In genomic region chr14:50232276-50232642, GRCh38 we compare ENCODE assay signal across 8 cellular contexts. TPM values are rescaled to one million over a fixed set of nuclear protein-coding genes. Genes with fewer than 3 reads are reported as not detected.
DNase-seq lines count a peak whose midpoint lies in the region; ATAC-seq and TF ChIP-seq lines count a peak whose summit lies in the region.

No MANE protein-coding gene starts in this region.

- CTCF ChIA-PET in Calu3 (lab: Charles Lee) = no interaction called here

- H3K4me3 ChIP-seq in Peyer's patch (peak overlapping the region; percentile 78 to 95 (median 88)), esophagus (ENCODE audit: low read depth in 1 of 2, low read length in 2 of 2) (peak overlapping the region; percentile 91 to 97), osteoblast (ENCODE audit: insufficient read depth, low read length) (peak overlapping the region; percentile 89)

- no peak for TF ChIP-seq CTCF in Calu3 (IDR thresholded peaks at IDR 0.05; ENCODE audit: unreplicated experiment)
- no peak for TF ChIP-seq CTCF in Peyer's patch (IDR thresholded peaks at IDR 0.05)
- TF ChIP-seq CTCF in osteoblast (IDR thresholded peaks at IDR 0.05; ENCODE audit: extremely low read depth, low read depth, low read length) = no peak
- TF ChIP-seq CTCF in GM10266 (IDR thresholded peaks at IDR 0.05; ENCODE audit: control insufficient read depth, insufficient read depth, low read depth, missing control alignments) = no peak

- no TSS peak for BruUV-seq in Calu3 (replicated peaks; lab: Mats Ljungman, UMichigan)

- peaks cover 0 to 21% (median 0%) of the 10 kb centered on the region in 4 donors for H3K4me1 ChIP-seq in Peyer's patch
- no peaks in the 10 kb centered on the region for H3K4me1 ChIP-seq in esophagus (ENCODE audit: control insufficient read depth in 2 of 2, insufficient read depth in 2 of 2, low read length in 1 of 2)
- peaks cover 18% of the 10 kb centered on the region for H3K4me1 ChIP-seq in osteoblast (ENCODE audit: insufficient read depth, low read length)

- H3K36me3 Mint-ChIP-seq in Calu3 (ENCODE audit: insufficient read depth, unreplicated experiment) = peaks cover 18% of the 10 kb centered on the region

- peak overlapping the region; percentile 36 for H3K27ac Mint-ChIP-seq in Calu3 (ENCODE audit: unreplicated experiment)

- TF ChIP-seq POLR2A in Peyer's patch (IDR thresholded peaks at IDR 0.05) = no peak

- peak overlapping the region; percentile 98 for H2AFZ ChIP-seq in osteoblast (ENCODE audit: low read length)

- no peak for ATAC-seq in activated CD4-positive, CD25-positive, alpha-beta regulatory T cell treated with anti-CD3 and anti-CD28 coated beads, Interleukin-2, amount 50 U/mL, for 24 hours

- H3K27me3 ChIP-seq in Peyer's patch (no peaks in the 10 kb centered on the region), esophagus (ENCODE audit: control insufficient read depth in 1 of 2, insufficient read depth in 2 of 2, low read length in 2 of 2) (no peaks in the 10 kb centered on the region), osteoblast (ENCODE audit: insufficient read depth, low read length) (no peaks in the 10 kb centered on the region)

- H3K4me2 ChIP-seq in osteoblast (ENCODE audit: insufficient read depth, low read length) = peak overlapping the region; percentile 90

- peaks cover 27% of the 10 kb centered on the region for H4K20me1 ChIP-seq in osteoblast (ENCODE audit: insufficient read depth, low read length)

- H3K27ac ChIP-seq in Peyer's patch (peak overlapping the region; percentile 97 to 100 (median 98)), esophagus (ENCODE audit: low read depth in 2 of 2, low read length in 1 of 2) (peak overlapping the region; percentile 98 to 100), osteoblast (ENCODE audit: low read depth, low read length) (peak overlapping the region; percentile 84)

- WGBS in esophagus, 2 donors = 43 to 48% methylated on average over 13 of the region's 13 CpGs

- intact Hi-C loops in Calu3 (cut with micrococcal nuclease; ENCODE audit: unreplicated experiment) = no loop called here

- peaks cover 36% of the 10 kb centered on the region for H3K79me2 ChIP-seq in osteoblast (ENCODE audit: insufficient read depth, low read length)

- no peaks in the 10 kb centered on the region for H3K27me3 Mint-ChIP-seq in Calu3 (ENCODE audit: unreplicated experiment)

- H3K36me3 ChIP-seq in Peyer's patch (no peaks in the 10 kb centered on the region), esophagus (ENCODE audit: control insufficient read depth in 2 of 2, insufficient read depth in 2 of 2, low read length in 1 of 2) (no peaks in the 10 kb centered on the region), osteoblast (ENCODE audit: insufficient read depth, low read length) (no peaks in the 10 kb centered on the region)

- H3K9me3 Mint-ChIP-seq in Calu3 (ENCODE audit: low read depth, unreplicated experiment) = no peaks in the 10 kb centered on the region

- H3K4me1 Mint-ChIP-seq in Calu3 (ENCODE audit: low read depth, unreplicated experiment) = no peaks in the 10 kb centered on the region

- no peak for DNase-seq in Calu3
- DNase-seq in Peyer's patch = no peak
- peak; percentile 31 for DNase-seq in osteoblast (ENCODE audit: insufficient read length, low spot score, missing footprints)
- no peak for DNase-seq in GM10266 (ENCODE audit: extremely low spot score)
- no peak for DNase-seq in midbrain (lab: John Stamatoyannopoulos, UW)
- DNase-seq in hepatic stellate cell (ENCODE audit: low spot score) = no peak

- H3K9me3 ChIP-seq in Peyer's patch (no peaks in the 10 kb centered on the region), esophagus (ENCODE audit: control insufficient read depth in 2 of 2, insufficient read depth in 1 of 2, low read depth in 1 of 2, low read length in 1 of 2) (no peaks in the 10 kb centered on the region), osteoblast (ENCODE audit: low read depth, low read length) (no peaks in the 10 kb centered on the region)

- H3K4me3 Mint-ChIP-seq in Calu3 (ENCODE audit: low read depth, unreplicated experiment) = peak overlapping the region; percentile 74

RNA-seq across cellular contexts. Expression of gene SOS2, which starts 0.9 kb away (rescaled TPM):
- total RNA-seq in Calu3 (2022) = 14.7 and 17.1 TPM in 2 replicates
- 10 to 100 TPM; 41.7 to 57.1 (median 53.9) TPM for total RNA-seq in Peyer's patch
- polyA plus RNA-seq in esophagus = 1 to 10 TPM; 6.4 to 6.8 TPM
- total RNA-seq in osteoblast = 29.7 and 30.6 TPM in 2 replicates
